Comparison of ENCODE assay signal across 11 cellular contexts in the genomic region with DNA sequence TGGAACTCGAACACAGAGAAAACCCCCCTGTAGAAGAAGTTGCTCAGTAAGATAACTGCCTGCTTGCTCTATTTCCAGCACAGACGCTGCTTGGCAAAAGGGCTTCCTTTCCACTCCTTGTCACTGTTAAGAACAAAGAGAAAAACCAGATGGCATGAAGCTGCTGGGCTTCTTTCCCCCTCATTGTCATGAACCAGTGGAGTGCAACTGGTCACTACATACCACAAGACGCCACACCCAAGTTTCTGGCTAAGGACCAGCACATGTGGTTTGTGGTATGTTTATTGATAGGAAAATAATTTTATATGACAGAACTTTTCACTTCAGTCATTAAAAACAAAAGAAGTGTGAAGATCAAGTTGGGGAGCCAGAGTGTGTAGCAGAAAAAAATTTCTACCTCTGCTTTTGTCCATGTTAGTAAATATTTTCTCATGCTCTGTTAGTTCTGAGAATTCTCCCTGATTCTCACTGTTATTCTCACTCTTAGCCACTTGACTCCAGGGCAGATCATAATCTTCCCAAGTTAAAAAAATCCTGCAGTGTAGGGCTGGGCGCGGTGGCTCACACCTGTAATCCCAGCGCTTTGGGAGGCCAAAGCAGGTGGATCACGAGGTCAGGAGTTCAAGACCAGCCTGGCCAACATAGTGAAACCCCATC. TPM values are rescaled to one million over a fixed set of nuclear protein-coding genes. Genes with fewer than 3 reads are reported as not detected.
DNase-seq lines count a peak whose midpoint lies in the region; TF ChIP-seq lines count a peak whose summit lies in the region.
"Had no signal": no experiment of that assay in that cellular context is flagged by ENCODE, and none has a peak within 500 bp of the region (broad histone marks: within the 10 kb centered on the region; RNA-seq: fewer than 3 reads in every experiment).

No MANE protein-coding gene starts in this region.

- no peak for DNase-seq in Caco-2
- peak; percentile 16 for DNase-seq in NCI-H1048 (lab: John Stamatoyannopoulos, UW)
- DNase-seq in epidermal melanocyte (ENCODE audit: insufficient read length, low spot score), result peak; percentile 76
- DNase-seq in activated CD4-positive, alpha-beta T cell treated with anti-CD3 and anti-CD28 coated beads, Interleukin-2, amount 10 ng/mL, durations not matched to agents 24 days and 14 days, result no peak
- DNase-seq in SKM-1 (lab: John Stamatoyannopoulos, UW; ENCODE audit: unreplicated experiment), result no peak
- no peak for DNase-seq in NCI-H524 treated with DMSO at 0.1 percent for 48 hours (lab: John Stamatoyannopoulos, UW)
- DNase-seq in H7, result no peak
- DNase-seq: NCI-H1694 treated with DMSO at 0.1 percent for 48 hours, ovary had no signal

- H3K36me3 Mint-ChIP-seq in Caco-2 (ENCODE audit: insufficient read depth, unreplicated experiment) (peaks cover 26% of the 10 kb centered on the region), nephron (ENCODE audit: low read depth) (peaks cover 36% of the 10 kb centered on the region)
- peaks cover 26% of the 10 kb centered on the region for H3K36me3 Mint-ChIP-seq in activated CD4-positive, alpha-beta T cell treated with anti-CD3 and anti-CD28 coated beads, Interleukin-2, amount 10 ng/mL, durations not matched to agents 24 days and 14 days (ENCODE audit: low read depth)

- H3K9me3 ChIP-seq in Caco-2, result no peaks in the 10 kb centered on the region
- H3K9me3 ChIP-seq: ovary had no signal

- CTCF ChIA-PET in Caco-2 (lab: Charles Lee), result no interaction called here

- TF ChIP-seq CTCF in Caco-2 (IDR thresholded peaks at IDR 0.05; ENCODE audit: insufficient read depth in 1 of 2, low read depth in 1 of 2, low read length in 1 of 2, severe bottlenecking in 1 of 2, unreplicated experiment in 1 of 2), result no peak
- no peak for TF ChIP-seq CTCF in nephron (IDR thresholded peaks at IDR 0.05; ENCODE audit: unreplicated experiment in 3 of 3)

- H3K4me3 Mint-ChIP-seq in Caco-2 (ENCODE audit: unreplicated experiment), result no peak overlapping the region
- H3K4me3 Mint-ChIP-seq in nephron, result peak overlapping the region in 1 of 3 experiments; percentile 19
- H3K4me3 Mint-ChIP-seq in activated CD4-positive, alpha-beta T cell treated with anti-CD3 and anti-CD28 coated beads, Interleukin-2, amount 10 ng/mL, durations not matched to agents 24 days and 14 days, result no peak overlapping the region
- H3K4me3 Mint-ChIP-seq: stimulated activated naive CD8-positive, alpha-beta T cell treated with anti-CD3 and anti-CD28 coated beads, Interleukin-15, Interleukin-2, amounts not matched to agents 100 ng/mL and 50 ng/mL, for 24 hours had no signal

- H3K9me3 Mint-ChIP-seq in Caco-2 (ENCODE audit: unreplicated experiment), result no peaks in the 10 kb centered on the region
- no peaks in the 10 kb centered on the region for H3K9me3 Mint-ChIP-seq in nephron
- no peaks in the 10 kb centered on the region for H3K9me3 Mint-ChIP-seq in activated CD4-positive, alpha-beta T cell treated with anti-CD3 and anti-CD28 coated beads, Interleukin-2, amount 10 ng/mL, durations not matched to agents 24 days and 14 days
- H3K9me3 Mint-ChIP-seq: stimulated activated naive CD8-positive, alpha-beta T cell treated with anti-CD3 and anti-CD28 coated beads, Interleukin-15, Interleukin-2, amounts not matched to agents 100 ng/mL and 50 ng/mL, for 24 hours had no signal

- H3K4me1 Mint-ChIP-seq in Caco-2 (ENCODE audit: low read depth, unreplicated experiment) (peaks cover 8% of the 10 kb centered on the region), nephron (peaks cover 77% of the 10 kb centered on the region)
- peaks cover 27% of the 10 kb centered on the region for H3K4me1 Mint-ChIP-seq in activated CD4-positive, alpha-beta T cell treated with anti-CD3 and anti-CD28 coated beads, Interleukin-2, amount 10 ng/mL, durations not matched to agents 24 days and 14 days

- H3K27me3 ChIP-seq in Caco-2 (replicated peaks; ENCODE audit: control insufficient read depth, insufficient read depth, low read length), result no peaks in the 10 kb centered on the region
- no peaks in the 10 kb centered on the region for H3K27me3 ChIP-seq in H7 (ENCODE audit: control insufficient read depth, insufficient read depth, low read length)
- H3K27me3 ChIP-seq: ovary had no signal

- H3K36me3 ChIP-seq in Caco-2 (ENCODE audit: control insufficient read depth, insufficient read depth, low read length) (no peaks in the 10 kb centered on the region; the same call in 1 of the 2 replicates), H7 (replicated peaks; ENCODE audit: control insufficient read depth, insufficient read depth, low read length) (peaks cover 2% of the 10 kb centered on the region; the same call in 1 of the 2 replicates)
- H3K36me3 ChIP-seq: ovary had no signal

- H3K4me1 ChIP-seq in Caco-2, result peaks cover 5% of the 10 kb centered on the region; the same call in 1 of the 2 replicates

- POLR2A ChIA-PET in Caco-2 (lab: Charles Lee), result no interaction called here

- BruUV-seq in Caco-2 (replicated peaks; lab: Mats Ljungman, UMichigan), result no TSS peak

- H3K4me3 ChIP-seq in Caco-2 (ENCODE audit: low read depth, low read length) (no peak overlapping the region), H7 (ENCODE audit: insufficient read depth, low read depth, low read length) (no peak overlapping the region)
- H3K4me3 ChIP-seq: ovary had no signal

- H3K27ac Mint-ChIP-seq in Caco-2 (ENCODE audit: unreplicated experiment) (peak overlapping the region; percentile 48), nephron (peak overlapping the region; percentile 82 to 87 (median 85))
- H3K27ac Mint-ChIP-seq in activated CD4-positive, alpha-beta T cell treated with anti-CD3 and anti-CD28 coated beads, Interleukin-2, amount 10 ng/mL, durations not matched to agents 24 days and 14 days, result no peak overlapping the region
- H3K27ac Mint-ChIP-seq: stimulated activated naive CD8-positive, alpha-beta T cell treated with anti-CD3 and anti-CD28 coated beads, Interleukin-15, Interleukin-2, amounts not matched to agents 100 ng/mL and 50 ng/mL, for 24 hours had no signal

- intact Hi-C loops in Caco-2 (cut with micrococcal nuclease; ENCODE audit: unreplicated experiment), result no loop called here
- intact Hi-C loops in activated CD4-positive, alpha-beta T cell treated with anti-CD3 and anti-CD28 coated beads, Interleukin-2, amount 10 ng/mL, durations not matched to agents 24 days and 14 days (cut with micrococcal nuclease), result no loop called here

- H3K27me3 Mint-ChIP-seq in Caco-2 (ENCODE audit: insufficient read depth, unreplicated experiment), result no peaks in the 10 kb centered on the region
- no peaks in the 10 kb centered on the region for H3K27me3 Mint-ChIP-seq in nephron (ENCODE audit: low read depth)
- no peaks in the 10 kb centered on the region for H3K27me3 Mint-ChIP-seq in activated CD4-positive, alpha-beta T cell treated with anti-CD3 and anti-CD28 coated beads, Interleukin-2, amount 10 ng/mL, durations not matched to agents 24 days and 14 days
- H3K27me3 Mint-ChIP-seq: stimulated activated naive CD8-positive, alpha-beta T cell treated with anti-CD3 and anti-CD28 coated beads, Interleukin-15, Interleukin-2, amounts not matched to agents 100 ng/mL and 50 ng/mL, for 24 hours had no signal

RNA-seq across cellular contexts. Expression of a gene that starts 37.9 kb away (rescaled TPM):
- 49.4 and 54.5 TPM in 2 replicates for total RNA-seq in Caco-2 (2022)
- 112 and 113 TPM in 2 replicates for total RNA-seq in activated CD4-positive, alpha-beta T cell treated with anti-CD3 and anti-CD28 coated beads, Interleukin-2, amount 10 ng/mL, durations not matched to agents 24 days and 14 days
- 50.6 and 66.3 TPM in 2 replicates for total RNA-seq in H7 (2014; rRNA removed; shearing (Covaris generic))

RNA-seq across cellular contexts. Expression of a gene that starts 42.3 kb away (rescaled TPM):
- total RNA-seq in Caco-2 (2022), result 50.9 and 62.0 TPM in 2 replicates
- total RNA-seq in activated CD4-positive, alpha-beta T cell treated with anti-CD3 and anti-CD28 coated beads, Interleukin-2, amount 10 ng/mL, durations not matched to agents 24 days and 14 days, result 45.7 and 50.2 TPM in 2 replicates
- 9.4 and 9.7 TPM in 2 replicates for total RNA-seq in H7 (2014; rRNA removed; shearing (Covaris generic))

Comparison
In these comparisons a context has a peak if more than half of its experiments do, and no peak if none do; other contexts are left out.
1. DNase-seq: peak in NCI-H1048 (single experiment) and epidermal melanocyte (single experiment); none in Caco-2 (0 of 2), activated CD4-positive, alpha-beta T cell treated with anti-CD3 and anti-CD28 coated beads, Interleukin-2, amount 10 ng/mL, durations not matched to agents 24 days and 14 days (single experiment), SKM-1 (single experiment), NCI-H524 treated with DMSO at 0.1 percent for 48 hours (single experiment) and H7 (single experiment).